9 cellular contexts compared by ENCODE assay signal in the genomic region with DNA sequence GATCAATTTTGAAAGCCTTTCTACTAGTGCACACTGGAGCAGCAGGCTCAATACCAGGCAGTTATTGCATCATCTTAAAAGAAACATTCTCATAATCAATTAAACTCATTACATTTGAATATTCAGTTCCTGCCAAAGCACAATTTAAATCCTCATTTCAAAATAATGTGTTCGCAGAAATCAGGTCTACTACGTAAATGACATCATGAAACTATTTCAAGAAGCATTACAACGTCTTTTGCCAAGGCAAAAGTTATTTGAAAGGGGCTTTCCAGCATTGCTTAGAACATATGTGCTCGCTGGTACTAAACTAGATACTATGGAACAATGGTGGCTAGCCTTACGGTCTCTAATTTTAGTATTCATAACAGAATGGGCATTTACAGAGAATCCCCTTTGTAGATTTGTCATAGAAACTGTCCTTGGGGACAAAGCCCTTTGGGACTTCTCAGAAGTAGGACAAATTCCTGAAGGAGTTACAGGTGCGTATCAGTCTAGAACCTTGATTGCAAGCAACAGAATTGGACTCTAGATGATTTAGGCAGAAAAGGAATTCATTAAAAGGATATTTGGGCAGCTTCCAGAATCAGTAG. TPM values are rescaled to one million over a fixed set of nuclear protein-coding genes. Genes with fewer than 3 reads are reported as not detected.
DNase-seq lines count a peak whose midpoint lies in the region; ATAC-seq, FAIRE-seq and TF ChIP-seq lines count a peak whose summit lies in the region.
"Had no signal": no experiment of that assay in that cellular context is flagged by ENCODE, and none has a peak within 500 bp of the region (broad histone marks: within the 10 kb centered on the region; RNA-seq: fewer than 3 reads in every experiment).

No MANE protein-coding gene starts in this region.

- no peaks in the 10 kb centered on the region for H3K9me3 Mint-ChIP-seq in activated CD4-positive, alpha-beta T cell treated with anti-CD3 and anti-CD28 coated beads, Interleukin-2, amount 10 ng/mL, durations not matched to agents 24 days and 14 days
- H3K9me3 Mint-ChIP-seq in T-helper 2 cell treated with Interferon-gamma antibody and Interleukin-4, amounts not matched to agents 5 μg/mL and 100 μg/mL, for 36 hours = no peaks in the 10 kb centered on the region

- peak; percentile 29 for ATAC-seq in HG02610 (IDR thresholded peaks at IDR 0.05; ENCODE audit: unreplicated experiment)

- peaks cover 39% of the 10 kb centered on the region for H3K4me1 Mint-ChIP-seq in activated CD4-positive, alpha-beta T cell treated with anti-CD3 and anti-CD28 coated beads, Interleukin-2, amount 10 ng/mL, durations not matched to agents 24 days and 14 days
- H3K4me1 Mint-ChIP-seq in T-helper 2 cell treated with Interferon-gamma antibody and Interleukin-4, amounts not matched to agents 5 μg/mL and 100 μg/mL, for 36 hours (ENCODE audit: low read depth) = peaks cover 45% of the 10 kb centered on the region

- no peak overlapping the region for H3K4me3 ChIP-seq in skin epidermis
- H3K4me3 ChIP-seq: colonic mucosa had no signal

- no peak for TF ChIP-seq CTCF in D721Med (IDR thresholded peaks at IDR 0.05; ENCODE audit: insufficient read depth, missing control alignments)

- intact Hi-C loops in activated CD4-positive, alpha-beta T cell treated with anti-CD3 and anti-CD28 coated beads, Interleukin-2, amount 10 ng/mL, durations not matched to agents 24 days and 14 days (cut with micrococcal nuclease) = loop anchor here (1.0 kb wide), 2 partner anchors 30 to 34 kb away; no protein-coding TSS in a partner anchor

- peak overlapping the region in 11 of 21 experiments; percentile 19 to 85 (median 55) for H3K27ac ChIP-seq in skin epidermis
- H3K27ac ChIP-seq: colonic mucosa had no signal

- DNase-seq in activated CD4-positive, alpha-beta T cell treated with anti-CD3 and anti-CD28 coated beads, Interleukin-2, amount 10 ng/mL, durations not matched to agents 24 days and 14 days = peak; percentile 75
- DNase-seq in activated CD4-positive, alpha-beta T cell treated with anti-CD3 and anti-CD28 coated beads, Interleukin-2, amount 50 U/mL, for 1 hour = no peak
- no peak for DNase-seq in T-helper 2 cell treated with Interferon-gamma antibody and Interleukin-4, amounts not matched to agents 5 μg/mL and 100 μg/mL, for 36 hours (ENCODE audit: low spot score)
- DNase-seq in NCI-H146 treated with DMSO at 0.1 percent for 48 hours (lab: John Stamatoyannopoulos, UW; ENCODE audit: unreplicated experiment) (no peak), COR-L47 (lab: John Stamatoyannopoulos, UW) (no peak), D721Med (ENCODE audit: insufficient read length, low spot score) (no peak)
- DNase-seq: colonic mucosa had no signal

- peak overlapping the region; percentile 99 for H3K27ac Mint-ChIP-seq in activated CD4-positive, alpha-beta T cell treated with anti-CD3 and anti-CD28 coated beads, Interleukin-2, amount 10 ng/mL, durations not matched to agents 24 days and 14 days
- peak overlapping the region; percentile 99 for H3K27ac Mint-ChIP-seq in T-helper 2 cell treated with Interferon-gamma antibody and Interleukin-4, amounts not matched to agents 5 μg/mL and 100 μg/mL, for 36 hours

- H3K27me3 Mint-ChIP-seq in activated CD4-positive, alpha-beta T cell treated with anti-CD3 and anti-CD28 coated beads, Interleukin-2, amount 10 ng/mL, durations not matched to agents 24 days and 14 days = no peaks in the 10 kb centered on the region
- no peaks in the 10 kb centered on the region for H3K27me3 Mint-ChIP-seq in T-helper 2 cell treated with Interferon-gamma antibody and Interleukin-4, amounts not matched to agents 5 μg/mL and 100 μg/mL, for 36 hours (ENCODE audit: low read depth)

- H3K36me3 Mint-ChIP-seq in activated CD4-positive, alpha-beta T cell treated with anti-CD3 and anti-CD28 coated beads, Interleukin-2, amount 10 ng/mL, durations not matched to agents 24 days and 14 days (ENCODE audit: low read depth) = peaks cover 29% of the 10 kb centered on the region
- H3K36me3 Mint-ChIP-seq in T-helper 2 cell treated with Interferon-gamma antibody and Interleukin-4, amounts not matched to agents 5 μg/mL and 100 μg/mL, for 36 hours (ENCODE audit: low read depth) = peaks cover 23% of the 10 kb centered on the region

- no peak for FAIRE-seq in D721Med (lab: Jason Lieb, UNC)

- H3K4me3 Mint-ChIP-seq in activated CD4-positive, alpha-beta T cell treated with anti-CD3 and anti-CD28 coated beads, Interleukin-2, amount 10 ng/mL, durations not matched to agents 24 days and 14 days = peak overlapping the region; percentile 85
- peak overlapping the region; percentile 88 for H3K4me3 Mint-ChIP-seq in T-helper 2 cell treated with Interferon-gamma antibody and Interleukin-4, amounts not matched to agents 5 μg/mL and 100 μg/mL, for 36 hours

RNA-seq across cellular contexts. Expression of gene HUWE1, which starts 27.6 kb away (rescaled TPM):
- 461 and 485 TPM in 2 replicates for total RNA-seq in activated CD4-positive, alpha-beta T cell treated with anti-CD3 and anti-CD28 coated beads, Interleukin-2, amount 10 ng/mL, durations not matched to agents 24 days and 14 days
